ENCODE assay signal across 1 cellular context in the genomic region with DNA sequence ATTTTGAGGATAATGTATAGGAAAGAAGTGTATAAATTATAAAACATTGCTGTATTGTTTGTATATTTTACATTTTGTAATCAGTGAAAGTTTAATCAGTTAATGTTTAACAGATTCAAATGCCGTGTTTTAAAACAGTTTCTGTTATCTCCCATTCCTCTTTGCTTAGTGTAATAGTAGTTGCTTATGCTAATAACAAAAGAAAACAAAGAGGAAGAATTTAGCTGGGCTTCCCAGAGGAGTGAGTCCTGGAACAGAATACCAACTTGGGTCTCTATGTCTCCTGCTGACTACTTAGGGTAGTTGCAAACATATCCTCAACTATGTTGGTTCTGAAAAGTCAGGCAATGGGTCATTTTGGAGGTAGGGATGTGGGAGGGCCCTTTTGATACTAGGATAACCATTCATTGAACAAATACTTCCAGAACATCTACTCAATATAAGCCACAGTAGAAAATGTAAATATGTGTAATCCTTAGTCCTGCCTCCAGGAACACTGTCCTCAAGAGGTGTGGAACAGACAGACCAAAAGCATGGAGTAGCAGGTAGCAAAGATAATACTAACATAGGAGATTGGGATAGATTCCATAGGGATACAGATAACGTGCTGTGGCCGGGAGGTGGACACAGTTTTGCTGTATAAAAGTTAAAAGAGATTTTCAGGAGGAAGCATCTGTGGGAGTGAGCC.
A peak's percentile ranks its signal among the peaks of the same experiment; 100 is the strongest.
TF ChIP-seq lines count a peak whose summit lies in the region.

No MANE protein-coding gene starts in this region.

TF ChIP-seq in IMR-90, 13 proteins besides CTCF, POLR2A, EP300 and RAD21:
- TF ChIP-seq, protein P1, sequence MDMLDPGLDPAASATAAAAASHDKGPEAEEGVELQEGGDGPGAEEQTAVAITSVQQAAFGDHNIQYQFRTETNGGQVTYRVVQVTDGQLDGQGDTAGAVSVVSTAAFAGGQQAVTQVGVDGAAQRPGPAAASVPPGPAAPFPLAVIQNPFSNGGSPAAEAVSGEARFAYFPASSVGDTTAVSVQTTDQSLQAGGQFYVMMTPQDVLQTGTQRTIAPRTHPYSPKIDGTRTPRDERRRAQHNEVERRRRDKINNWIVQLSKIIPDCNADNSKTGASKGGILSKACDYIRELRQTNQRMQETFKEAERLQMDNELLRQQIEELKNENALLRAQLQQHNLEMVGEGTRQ (IDR thresholded peaks at IDR 0.05; ENCODE audit: low read depth, low read length), result no peak
- TF ChIP-seq, protein P2, sequence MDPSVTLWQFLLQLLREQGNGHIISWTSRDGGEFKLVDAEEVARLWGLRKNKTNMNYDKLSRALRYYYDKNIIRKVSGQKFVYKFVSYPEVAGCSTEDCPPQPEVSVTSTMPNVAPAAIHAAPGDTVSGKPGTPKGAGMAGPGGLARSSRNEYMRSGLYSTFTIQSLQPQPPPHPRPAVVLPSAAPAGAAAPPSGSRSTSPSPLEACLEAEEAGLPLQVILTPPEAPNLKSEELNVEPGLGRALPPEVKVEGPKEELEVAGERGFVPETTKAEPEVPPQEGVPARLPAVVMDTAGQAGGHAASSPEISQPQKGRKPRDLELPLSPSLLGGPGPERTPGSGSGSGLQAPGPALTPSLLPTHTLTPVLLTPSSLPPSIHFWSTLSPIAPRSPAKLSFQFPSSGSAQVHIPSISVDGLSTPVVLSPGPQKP (IDR thresholded peaks at IDR 0.05; ENCODE audit: borderline replicate concordance, low read depth, low read length), result no peak
- no peak for TF ChIP-seq RFX5 (IDR thresholded peaks at IDR 0.05; ENCODE audit: low read depth, low read length)
- TF ChIP-seq CEBPB (IDR thresholded peaks at IDR 0.05; ENCODE audit: low read depth, low read length), result no peak
- no peak for TF ChIP-seq MXI1 (IDR thresholded peaks at IDR 0.05; ENCODE audit: borderline replicate concordance, low read depth, low read length)
- no peak for TF ChIP-seq MAZ (IDR thresholded peaks at IDR 0.05; ENCODE audit: borderline replicate concordance, low read depth, low read length)
- TF ChIP-seq NFE2L2 (IDR thresholded peaks at IDR 0.05; ENCODE audit: low read depth, low read length), result no peak
- TF ChIP-seq BHLHE40 (IDR thresholded peaks at IDR 0.05; ENCODE audit: low read depth, low read length), result 0 out of 2 replicates have a peak, but pooled peaks have one; percentile 14
- TF ChIP-seq FOS (IDR thresholded peaks at IDR 0.05; ENCODE audit: low read depth, low read length), result 0 out of 2 replicates have a peak, but pooled peaks have one; percentile 2
- TF ChIP-seq SMC3 (IDR thresholded peaks at IDR 0.05; ENCODE audit: low read depth, low read length), result peak; percentile 16; the same call in 1 of the 2 replicates
- no peak for TF ChIP-seq RCOR1 (IDR thresholded peaks at IDR 0.05; ENCODE audit: insufficient replicate concordance, low read length)
- TF ChIP-seq MAFK (IDR thresholded peaks at IDR 0.05; ENCODE audit: low read depth, low read length), result no peak
- TF ChIP-seq CHD1 (IDR thresholded peaks at IDR 0.05; ENCODE audit: low read depth, low read length), result no peak
